Comparison of ENCODE assay signal across 25 cellular contexts in the genomic region with DNA sequence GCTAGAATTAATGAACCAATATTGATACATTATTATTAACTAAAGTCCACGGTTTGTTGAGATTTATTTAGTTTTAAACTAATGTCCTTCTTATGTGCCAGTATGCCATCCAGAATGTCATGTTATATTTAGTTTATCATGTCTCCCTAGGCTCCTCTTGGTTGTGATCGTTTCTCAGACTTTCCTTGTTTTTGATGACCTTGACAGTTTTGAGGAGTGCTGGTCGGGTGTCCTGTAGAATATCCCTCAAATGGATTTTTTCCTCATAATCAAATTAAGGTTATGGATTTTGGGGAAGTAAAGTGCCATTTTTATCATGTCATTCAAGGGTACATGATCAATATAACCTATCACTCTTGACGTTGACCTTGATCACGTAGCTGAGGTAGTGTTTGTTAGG.
"Had no signal": no experiment of that assay in that cellular context is flagged by ENCODE, and none has a peak within 500 bp of the region (broad histone marks: within the 10 kb centered on the region; RNA-seq: fewer than 3 reads in every experiment).

No MANE protein-coding gene starts in this region.

- H3K27ac ChIP-seq: colonic mucosa, epithelial cell of prostate, esophagus squamous epithelium, gastrocnemius medialis, heart right ventricle, left lung, lower lobe of right lung had no signal

- DNase-seq: colonic mucosa; cortex of kidney; effector CD8-positive, alpha-beta T cell; effector memory CD8-positive, alpha-beta T cell; endodermal cell; erythroblast; esophagus squamous epithelium; foreskin fibroblast; foreskin melanocyte; gastrocnemius medialis; glutamatergic neuron; head of caudate nucleus; heart right ventricle; hippocampal formation; left cardiac atrium; left lung; left ventricle myocardium superior; lower lobe of right lung; mesenchymal stem cell; mucosa of descending colon; naive B cell had no signal

- ATAC-seq: effector memory CD8-positive, alpha-beta T cell; esophagus mucosa; gastrocnemius medialis; heart right ventricle; left cardiac atrium; left lung; left ventricle myocardium superior; lower lobe of right lung; mucosa of descending colon had no signal

- H3K27me3 ChIP-seq: colonic mucosa, gastrocnemius medialis, heart right ventricle, left lung had no signal

- H3K9me3 ChIP-seq: colonic mucosa had no signal

- H3K4me1 ChIP-seq: colonic mucosa, esophagus squamous epithelium, gastrocnemius medialis, heart right ventricle, left lung, lower lobe of right lung had no signal

- H3K36me3 ChIP-seq: colonic mucosa, esophagus squamous epithelium, gastrocnemius medialis, heart right ventricle, left lung, lower lobe of right lung had no signal

- FAIRE-seq: endometrium, keratinocyte had no signal

- H3K4me3 ChIP-seq: colonic mucosa, esophagus squamous epithelium, gastrocnemius medialis, heart right ventricle, left lung, lower lobe of right lung, mucosa of descending colon had no signal
